Comparison of ENCODE assay signal across 15 cellular contexts in the genomic region with DNA sequence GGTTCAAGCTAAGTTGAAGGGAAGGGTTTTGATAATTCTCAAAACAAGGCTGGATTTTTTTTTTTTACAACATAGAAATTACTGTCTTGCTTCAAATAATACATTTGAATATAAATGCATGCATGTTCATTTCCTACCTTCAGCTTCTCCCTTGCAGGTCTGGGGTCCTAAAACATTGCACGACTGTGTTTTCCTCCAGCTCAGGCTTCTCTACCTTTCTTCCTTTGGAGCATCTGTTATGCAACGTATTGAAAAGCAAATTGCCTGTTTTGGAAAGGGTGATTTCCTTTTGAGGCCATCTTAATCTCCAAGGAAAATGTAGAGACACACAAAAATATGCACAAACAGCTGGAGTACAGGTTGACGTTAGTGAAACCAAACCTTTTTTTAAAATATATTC.
DNase-seq lines count a peak whose midpoint lies in the region; ATAC-seq and TF ChIP-seq lines count a peak whose summit lies in the region.
"Had no signal": no experiment of that assay in that cellular context is flagged by ENCODE, and none has a peak within 500 bp of the region (broad histone marks: within the 10 kb centered on the region; RNA-seq: fewer than 3 reads in every experiment).

No MANE protein-coding gene starts in this region.

- ATAC-seq in HG02610 (IDR thresholded peaks at IDR 0.05; ENCODE audit: unreplicated experiment) (no peak), HG03039 (IDR thresholded peaks at IDR 0.05; ENCODE audit: unreplicated experiment) (no peak)
- ATAC-seq: K562 had no signal

- H3K27ac Mint-ChIP-seq in nephron, result peak overlapping the region; percentile 54 to 88 (median 59)
- no peak overlapping the region for H3K27ac Mint-ChIP-seq in chondrocyte (ENCODE audit: unreplicated experiment)
- H3K27ac Mint-ChIP-seq: CD4-positive, alpha-beta T cell had no signal

- DNase-seq in NCI-H2171 treated with DMSO at 0.1 percent for 48 hours (lab: John Stamatoyannopoulos, UW), result peak; percentile 10
- no peak for DNase-seq in NCI-H2171 (lab: John Stamatoyannopoulos, UW)
- DNase-seq in cerebellar cortex (ENCODE audit: low spot score), result peak; percentile 53
- no peak for DNase-seq in DMS53 treated with DMSO at 0.1 percent for 48 hours (lab: John Stamatoyannopoulos, UW; ENCODE audit: unreplicated experiment)
- no peak for DNase-seq in chondrocyte (ENCODE audit: low spot score)
- DNase-seq: AML-193; Calu3; CD4-positive, alpha-beta T cell; DMS 273 treated with DMSO at 0.1 percent for 48 hours; DMS79; Karpas-422 had no signal

- H3K27me3 Mint-ChIP-seq in nephron (ENCODE audit: low read depth), result peaks cover 5% of the 10 kb centered on the region
- no peaks in the 10 kb centered on the region for H3K27me3 Mint-ChIP-seq in chondrocyte (ENCODE audit: low read depth)
- H3K27me3 Mint-ChIP-seq: CD4-positive, alpha-beta T cell had no signal

- H3K4me1 Mint-ChIP-seq in nephron (peaks cover 29% of the 10 kb centered on the region), chondrocyte (ENCODE audit: low read depth) (peaks cover 26% of the 10 kb centered on the region)

- peaks cover 2% of the 10 kb centered on the region for H3K9me3 Mint-ChIP-seq in nephron
- H3K9me3 Mint-ChIP-seq in chondrocyte (ENCODE audit: low read depth), result no peaks in the 10 kb centered on the region

- H3K4me3 Mint-ChIP-seq in nephron (no peak overlapping the region), chondrocyte (ENCODE audit: unreplicated experiment) (no peak overlapping the region)
- H3K4me3 Mint-ChIP-seq: CD4-positive, alpha-beta T cell had no signal

- H3K36me3 Mint-ChIP-seq in nephron (ENCODE audit: low read depth), result no peaks in the 10 kb centered on the region
- H3K36me3 Mint-ChIP-seq in chondrocyte (ENCODE audit: low read depth), result no peaks in the 10 kb centered on the region

- TF ChIP-seq CTCF in nephron (IDR thresholded peaks at IDR 0.05; ENCODE audit: unreplicated experiment in 3 of 3) (no peak), chondrocyte (IDR thresholded peaks at IDR 0.05) (no peak)

Comparison
In these comparisons a context has a peak if more than half of its experiments do, and no peak if none do; other contexts are left out.
1. DNase-seq: peak in NCI-H2171 treated with DMSO at 0.1 percent for 48 hours (single experiment) and cerebellar cortex (single experiment); none in NCI-H2171 (single experiment), DMS53 treated with DMSO at 0.1 percent for 48 hours (single experiment) and chondrocyte (single experiment).